Comparison of ENCODE assay signal across 1 cellular context in genomic region chr5:150263339-150263738, GRCh38.
TF ChIP-seq lines count a peak whose summit lies in the region.

No MANE protein-coding gene starts in this region.

TF ChIP-seq in HEK293, 187 proteins besides CTCF, POLR2A, EP300 and RAD21 (continued from another document):
- TF ChIP-seq, protein P1, sequence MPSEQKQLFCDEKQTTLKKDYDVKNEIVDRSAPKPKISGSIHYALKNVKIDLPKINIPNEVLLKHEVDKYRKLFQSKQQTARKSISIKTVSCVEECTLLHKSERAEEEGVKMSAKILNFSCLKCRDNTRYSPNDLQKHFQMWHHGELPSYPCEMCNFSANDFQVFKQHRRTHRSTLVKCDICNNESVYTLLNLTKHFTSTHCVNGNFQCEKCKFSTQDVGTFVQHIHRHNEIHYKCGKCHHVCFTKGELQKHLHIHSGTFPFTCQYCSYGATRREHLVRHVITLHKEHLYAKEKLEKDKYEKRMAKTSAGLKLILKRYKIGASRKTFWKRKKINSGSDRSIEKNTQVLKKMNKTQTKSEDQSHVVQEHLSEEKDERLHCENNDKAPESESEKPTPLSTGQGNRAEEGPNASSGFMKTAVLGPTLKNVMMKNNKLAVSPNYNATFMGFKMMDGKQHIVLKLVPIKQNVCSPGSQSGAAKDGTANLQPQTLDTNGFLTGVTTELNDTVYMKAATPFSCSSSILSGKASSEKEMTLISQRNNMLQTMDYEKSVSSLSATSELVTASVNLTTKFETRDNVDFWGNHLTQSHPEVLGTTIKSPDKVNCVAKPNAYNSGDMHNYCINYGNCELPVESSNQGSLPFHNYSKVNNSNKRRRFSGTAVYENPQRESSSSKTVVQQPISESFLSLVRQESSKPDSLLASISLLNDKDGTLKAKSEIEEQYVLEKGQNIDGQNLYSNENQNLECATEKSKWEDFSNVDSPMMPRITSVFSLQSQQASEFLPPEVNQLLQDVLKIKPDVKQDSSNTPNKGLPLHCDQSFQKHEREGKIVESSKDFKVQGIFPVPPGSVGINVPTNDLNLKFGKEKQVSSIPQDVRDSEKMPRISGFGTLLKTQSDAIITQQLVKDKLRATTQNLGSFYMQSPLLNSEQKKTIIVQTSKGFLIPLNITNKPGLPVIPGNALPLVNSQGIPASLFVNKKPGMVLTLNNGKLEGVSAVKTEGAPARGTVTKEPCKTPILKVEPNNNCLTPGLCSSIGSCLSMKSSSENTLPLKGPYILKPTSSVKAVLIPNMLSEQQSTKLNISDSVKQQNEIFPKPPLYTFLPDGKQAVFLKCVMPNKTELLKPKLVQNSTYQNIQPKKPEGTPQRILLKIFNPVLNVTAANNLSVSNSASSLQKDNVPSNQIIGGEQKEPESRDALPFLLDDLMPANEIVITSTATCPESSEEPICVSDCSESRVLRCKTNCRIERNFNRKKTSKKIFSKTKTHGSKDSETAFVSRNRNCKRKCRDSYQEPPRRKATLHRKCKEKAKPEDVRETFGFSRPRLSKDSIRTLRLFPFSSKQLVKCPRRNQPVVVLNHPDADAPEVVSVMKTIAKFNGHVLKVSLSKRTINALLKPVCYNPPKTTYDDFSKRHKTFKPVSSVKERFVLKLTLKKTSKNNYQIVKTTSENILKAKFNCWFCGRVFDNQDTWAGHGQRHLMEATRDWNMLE (tag by site-specific recombination; conservative IDR thresholded peaks at IDR 0.05; ENCODE audit: low read depth) = no peak
- TF ChIP-seq ZNF704 (tag by site-specific recombination; IDR thresholded peaks at IDR 0.05) = no peak
- TF ChIP-seq OSR2 (tag by site-specific recombination; IDR thresholded peaks at IDR 0.05) = no peak
- TF ChIP-seq ZNF658 (tag by site-specific recombination; IDR thresholded peaks at IDR 0.05) = no peak
- TF ChIP-seq, protein P2, sequence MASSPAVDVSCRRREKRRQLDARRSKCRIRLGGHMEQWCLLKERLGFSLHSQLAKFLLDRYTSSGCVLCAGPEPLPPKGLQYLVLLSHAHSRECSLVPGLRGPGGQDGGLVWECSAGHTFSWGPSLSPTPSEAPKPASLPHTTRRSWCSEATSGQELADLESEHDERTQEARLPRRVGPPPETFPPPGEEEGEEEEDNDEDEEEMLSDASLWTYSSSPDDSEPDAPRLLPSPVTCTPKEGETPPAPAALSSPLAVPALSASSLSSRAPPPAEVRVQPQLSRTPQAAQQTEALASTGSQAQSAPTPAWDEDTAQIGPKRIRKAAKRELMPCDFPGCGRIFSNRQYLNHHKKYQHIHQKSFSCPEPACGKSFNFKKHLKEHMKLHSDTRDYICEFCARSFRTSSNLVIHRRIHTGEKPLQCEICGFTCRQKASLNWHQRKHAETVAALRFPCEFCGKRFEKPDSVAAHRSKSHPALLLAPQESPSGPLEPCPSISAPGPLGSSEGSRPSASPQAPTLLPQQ (tag by site-specific recombination; IDR thresholded peaks at IDR 0.05) = no peak
- TF ChIP-seq ZNF837 (tag by site-specific recombination; IDR thresholded peaks at IDR 0.05) = no peak
- TF ChIP-seq ZXDB (tag by site-specific recombination; IDR thresholded peaks at IDR 0.05) = no peak
- TF ChIP-seq ZNF26 (tag by site-specific recombination; IDR thresholded peaks at IDR 0.05) = no peak
- no peak for TF ChIP-seq ZEB2 (tag by site-specific recombination; IDR thresholded peaks at IDR 0.05)
- TF ChIP-seq ZNF146 (tag by site-specific recombination; IDR thresholded peaks at IDR 0.05) = no peak
- no peak for TF ChIP-seq ZNF521 (tag by site-specific recombination; IDR thresholded peaks at IDR 0.05)
- TF ChIP-seq KLF16 (tag by site-specific recombination; IDR thresholded peaks at IDR 0.05) = no peak
- TF ChIP-seq ZNF677 (tag by site-specific recombination; IDR thresholded peaks at IDR 0.05) = no peak
- no peak for TF ChIP-seq PRDM6 (tag by site-specific recombination; IDR thresholded peaks at IDR 0.05)
- no peak for TF ChIP-seq ZNF639 (tag by site-specific recombination; IDR thresholded peaks at IDR 0.05)
- no peak for TF ChIP-seq ZBTB44 (tag by site-specific recombination; IDR thresholded peaks at IDR 0.05)
- no peak for TF ChIP-seq ZNF510 (tag by site-specific recombination; IDR thresholded peaks at IDR 0.05; ENCODE audit: insufficient replicate concordance)
- no peak for TF ChIP-seq ZNF302 (tag by site-specific recombination; IDR thresholded peaks at IDR 0.05; ENCODE audit: low read depth)
- TF ChIP-seq GLIS1 (tag by site-specific recombination; IDR thresholded peaks at IDR 0.05) = no peak
- TF ChIP-seq ZNF223 (tag by site-specific recombination; IDR thresholded peaks at IDR 0.05) = no peak
- no peak for TF ChIP-seq ZNF548 (tag by site-specific recombination; IDR thresholded peaks at IDR 0.05)
- TF ChIP-seq ZSCAN23 (tag by site-specific recombination; IDR thresholded peaks at IDR 0.05) = no peak; the same call in 1 of the 2 replicates
- TF ChIP-seq, protein P3, sequence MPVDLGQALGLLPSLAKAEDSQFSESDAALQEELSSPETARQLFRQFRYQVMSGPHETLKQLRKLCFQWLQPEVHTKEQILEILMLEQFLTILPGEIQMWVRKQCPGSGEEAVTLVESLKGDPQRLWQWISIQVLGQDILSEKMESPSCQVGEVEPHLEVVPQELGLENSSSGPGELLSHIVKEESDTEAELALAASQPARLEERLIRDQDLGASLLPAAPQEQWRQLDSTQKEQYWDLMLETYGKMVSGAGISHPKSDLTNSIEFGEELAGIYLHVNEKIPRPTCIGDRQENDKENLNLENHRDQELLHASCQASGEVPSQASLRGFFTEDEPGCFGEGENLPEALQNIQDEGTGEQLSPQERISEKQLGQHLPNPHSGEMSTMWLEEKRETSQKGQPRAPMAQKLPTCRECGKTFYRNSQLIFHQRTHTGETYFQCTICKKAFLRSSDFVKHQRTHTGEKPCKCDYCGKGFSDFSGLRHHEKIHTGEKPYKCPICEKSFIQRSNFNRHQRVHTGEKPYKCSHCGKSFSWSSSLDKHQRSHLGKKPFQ (tag by site-specific recombination; IDR thresholded peaks at IDR 0.05) = peak; percentile 94
- TF ChIP-seq ZNF449 (tag by site-specific recombination; IDR thresholded peaks at IDR 0.05) = no peak
- no peak for TF ChIP-seq ZNF211 (tag by site-specific recombination; IDR thresholded peaks at IDR 0.05; ENCODE audit: low read depth)
- no peak for TF ChIP-seq ZNF292 (tag by site-specific recombination; IDR thresholded peaks at IDR 0.05; ENCODE audit: borderline replicate concordance, low read depth)
- TF ChIP-seq KLF8 (tag by site-specific recombination; IDR thresholded peaks at IDR 0.05) = no peak
- peak; percentile 93; the same call in 1 of the 2 replicates for TF ChIP-seq SALL2 (tag by site-specific recombination; IDR thresholded peaks at IDR 0.05; ENCODE audit: borderline replicate concordance)
- TF ChIP-seq ZNF747 (tag by site-specific recombination; IDR thresholded peaks at IDR 0.05) = no peak
- 0 out of 2 replicates have a peak, but pooled peaks have one; percentile 62 for TF ChIP-seq PRDM2 (tag by site-specific recombination; IDR thresholded peaks at IDR 0.05; ENCODE audit: borderline replicate concordance)
- TF ChIP-seq ZNF184 (tag by site-specific recombination; IDR thresholded peaks at IDR 0.05) = no peak
- no peak for TF ChIP-seq SCRT1 (tag by site-specific recombination; IDR thresholded peaks at IDR 0.05; ENCODE audit: borderline replicate concordance)
